24 cellular contexts compared by ENCODE assay signal in genomic region chr16:8756755-8757154, GRCh38.
"Had no signal": no experiment of that assay in that cellular context is flagged by ENCODE, and none has a peak within 500 bp of the region (broad histone marks: within the 10 kb centered on the region; RNA-seq: fewer than 3 reads in every experiment).

No MANE protein-coding gene starts in this region.

- H3K4me3 Mint-ChIP-seq: activated T-cell treated with anti-CD3 and anti-CD28 coated beads, Interleukin-2, amount 50 U/mL, for 72 hours; effector memory CD8-positive, alpha-beta T cell; mesothelial cell of epicardium; naive B cell; nephron progenitor cell; stimulated activated effector memory CD8-positive, alpha-beta T cell treated with anti-CD3 and anti-CD28 coated beads, Interleukin-12 subunit alpha, Interleukin-12 subunit beta, amount 100 ng/mL, for 72 hours; stimulated activated naive CD8-positive, alpha-beta T cell treated with anti-CD3 and anti-CD28 coated beads, Interleukin-15, Interleukin-2, amounts not matched to agents 100 ng/mL and 50 ng/mL, for 24 hours; type B pancreatic cell had no signal

- H3K27ac ChIP-seq: body of pancreas, coronary artery, esophagus muscularis mucosa, heart right ventricle, neutrophil, skin epidermis, thoracic aorta, vagina, VCaP had no signal

- H3K4me1 Mint-ChIP-seq: naive B cell; nephron progenitor cell; stimulated activated effector memory CD8-positive, alpha-beta T cell treated with anti-CD3 and anti-CD28 coated beads, Interleukin-12 subunit alpha, Interleukin-12 subunit beta, amount 100 ng/mL, for 72 hours had no signal

- DNase-seq: activated CD4-positive, alpha-beta T cell treated with anti-CD3 and anti-CD28 coated beads for 4 hours; activated CD4-positive, alpha-beta T cell treated with anti-CD3 and anti-CD28 coated beads, Interleukin-2, amount 50 U/mL, for 4 hours; activated naive CD4-positive, alpha-beta T cell; activated T-cell treated with anti-CD3 and anti-CD28 coated beads for 4 hours; activated T-cell treated with anti-CD3 and anti-CD28 coated beads, Interleukin-2, amount 50 U/mL, for 72 hours; body of pancreas; effector memory CD8-positive, alpha-beta T cell; foreskin melanocyte; heart right ventricle; naive B cell; nephron progenitor cell; stimulated activated CD4-positive, alpha-beta T cell treated with anti-CD3 and anti-CD28 coated beads, Interleukin-4, amount 100 ng/mL, for 24 hours had no signal

- H3K27me3 ChIP-seq: body of pancreas, esophagus muscularis mucosa, heart right ventricle, neutrophil, vagina had no signal

- H3K4me3 ChIP-seq: body of pancreas, coronary artery, esophagus muscularis mucosa, heart right ventricle, skin epidermis, thoracic aorta, vagina had no signal

- H3K27me3 Mint-ChIP-seq: effector memory CD8-positive, alpha-beta T cell; naive B cell; stimulated activated naive CD8-positive, alpha-beta T cell treated with anti-CD3 and anti-CD28 coated beads, Interleukin-15, Interleukin-2, amounts not matched to agents 100 ng/mL and 50 ng/mL, for 24 hours; type B pancreatic cell had no signal

- H3K9me3 ChIP-seq: body of pancreas, esophagus muscularis mucosa, heart right ventricle, neutrophil, thoracic aorta, vagina had no signal

- H3K36me3 Mint-ChIP-seq: activated naive CD4-positive, alpha-beta T cell treated with anti-CD3 and anti-CD28 coated beads, Interleukin-2, amount 50 U/mL, for 72 hours had no signal

- H3K9me3 Mint-ChIP-seq: activated naive CD4-positive, alpha-beta T cell treated with anti-CD3 and anti-CD28 coated beads, Interleukin-2, amount 50 U/mL, for 72 hours; activated T-cell treated with anti-CD3 and anti-CD28 coated beads, Interleukin-2, amount 50 U/mL, for 72 hours; effector memory CD8-positive, alpha-beta T cell; mesothelial cell of epicardium; naive B cell; nephron progenitor cell; stimulated activated effector memory CD8-positive, alpha-beta T cell treated with anti-CD3 and anti-CD28 coated beads, Interleukin-12 subunit alpha, Interleukin-12 subunit beta, amount 100 ng/mL, for 72 hours; stimulated activated naive CD8-positive, alpha-beta T cell treated with anti-CD3 and anti-CD28 coated beads, Interleukin-15, Interleukin-2, amounts not matched to agents 100 ng/mL and 50 ng/mL, for 24 hours; type B pancreatic cell had no signal

- H3K36me3 ChIP-seq: thoracic aorta had no signal

- H3K4me1 ChIP-seq: vagina had no signal

- H3K27ac Mint-ChIP-seq: activated naive CD4-positive, alpha-beta T cell treated with anti-CD3 and anti-CD28 coated beads, Interleukin-2, amount 50 U/mL, for 72 hours; activated T-cell treated with anti-CD3 and anti-CD28 coated beads, Interleukin-2, amount 50 U/mL, for 72 hours; effector memory CD8-positive, alpha-beta T cell; mesothelial cell of epicardium; naive B cell; stimulated activated effector memory CD8-positive, alpha-beta T cell treated with anti-CD3 and anti-CD28 coated beads, Interleukin-12 subunit alpha, Interleukin-12 subunit beta, amount 100 ng/mL, for 72 hours; stimulated activated naive CD8-positive, alpha-beta T cell treated with anti-CD3 and anti-CD28 coated beads, Interleukin-15, Interleukin-2, amounts not matched to agents 100 ng/mL and 50 ng/mL, for 24 hours; type B pancreatic cell had no signal
